27 cellular contexts compared by ENCODE assay signal in the genomic region with DNA sequence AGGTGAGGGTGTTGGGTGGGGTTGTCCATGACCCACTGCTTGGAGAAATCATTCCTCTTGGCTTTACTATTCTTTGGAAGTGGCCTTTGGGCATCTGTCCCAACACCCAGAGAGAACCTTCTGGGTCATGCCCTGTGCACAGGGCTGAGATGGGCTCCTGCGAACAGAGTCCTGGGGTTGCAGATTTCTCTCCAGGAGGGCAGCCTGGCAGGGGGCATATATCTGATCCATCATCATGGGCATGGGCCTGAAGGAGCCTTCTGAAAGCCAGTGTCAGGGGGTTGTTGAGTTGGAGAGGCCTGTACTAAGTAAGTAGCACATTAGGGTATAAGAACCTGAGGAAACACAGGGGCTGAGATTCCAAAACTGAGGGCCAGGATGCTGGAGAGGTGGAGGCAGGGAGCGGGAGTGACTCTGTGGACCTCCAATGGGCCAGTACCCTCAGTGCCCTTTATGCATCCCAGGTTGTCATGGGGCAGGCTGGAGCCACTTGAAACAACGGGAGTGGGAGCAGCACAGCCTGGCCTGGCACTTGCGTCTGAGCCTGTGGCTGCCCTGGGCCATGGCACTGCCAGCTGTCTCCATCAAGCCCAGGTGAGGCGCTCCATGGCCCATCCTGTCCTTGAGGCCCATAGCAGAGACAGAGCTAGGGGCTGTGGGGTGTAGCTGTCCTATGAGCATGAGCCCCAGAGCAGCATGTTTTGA.
"Had no signal": no experiment of that assay in that cellular context is flagged by ENCODE, and none has a peak within 500 bp of the region (broad histone marks: within the 10 kb centered on the region; RNA-seq: fewer than 3 reads in every experiment).

No MANE protein-coding gene starts in this region.

- H3K36me3 ChIP-seq: ascending aorta, esophagus muscularis mucosa, gastroesophageal sphincter, heart left ventricle, neural progenitor cell, thyroid gland, uterus had no signal

- H3K27me3 ChIP-seq: ascending aorta, esophagus muscularis mucosa, gastroesophageal sphincter, heart left ventricle, neural progenitor cell, thyroid gland, uterus had no signal

- H3K36me3 Mint-ChIP-seq: naive thymus-derived CD4-positive, alpha-beta T cell; neural progenitor cell had no signal

- FAIRE-seq: endothelial cell of umbilical vein had no signal

- H3K9me3 Mint-ChIP-seq: activated CD4-positive, alpha-beta T cell treated with anti-CD3 and anti-CD28 coated beads, Interleukin-2, amount 10 ng/mL, durations not matched to agents 7 days and 5 days; activated naive CD8-positive, alpha-beta T cell treated with anti-CD3 and anti-CD28 coated beads, Interleukin-2, amount 50 U/mL, for 24 hours; activated T-cell treated with anti-CD3 and anti-CD28 coated beads, Interleukin-2, amount 50 U/mL, for 72 hours; naive thymus-derived CD4-positive, alpha-beta T cell; neural progenitor cell had no signal

- H2AFZ ChIP-seq: neural progenitor cell had no signal

- ATAC-seq: activated CD4-positive, CD25-positive, alpha-beta regulatory T cell treated with anti-CD3 and anti-CD28 coated beads, Interleukin-2, amount 50 U/mL, for 24 hours; activated CD8-positive, alpha-beta T cell treated with anti-CD3 and anti-CD28 coated beads, Interleukin-2, amount 10 ng/mL, durations not matched to agents 7 days and 5 days; activated naive CD8-positive, alpha-beta T cell treated with anti-CD3 and anti-CD28 coated beads, Interleukin-2, amount 50 U/mL, for 24 hours; activated T-cell treated with anti-CD3 and anti-CD28 coated beads, Interleukin-2, amount 50 U/mL, for 72 hours; gastroesophageal sphincter; heart left ventricle; left ventricle myocardium superior; naive thymus-derived CD4-positive, alpha-beta T cell; psoas muscle; right cardiac atrium had no signal

- H3K4me3 Mint-ChIP-seq: activated CD4-positive, alpha-beta T cell treated with anti-CD3 and anti-CD28 coated beads, Interleukin-2, amount 10 ng/mL, durations not matched to agents 7 days and 5 days; activated CD8-positive, alpha-beta T cell treated with anti-CD3 and anti-CD28 coated beads, Interleukin-2, amount 10 ng/mL, durations not matched to agents 7 days and 5 days; activated naive CD8-positive, alpha-beta T cell treated with anti-CD3 and anti-CD28 coated beads, Interleukin-2, amount 50 U/mL, for 24 hours; activated T-cell treated with anti-CD3 and anti-CD28 coated beads, Interleukin-2, amount 50 U/mL, for 72 hours; naive thymus-derived CD4-positive, alpha-beta T cell; neural progenitor cell had no signal

- H3K27ac Mint-ChIP-seq: activated CD4-positive, alpha-beta T cell treated with anti-CD3 and anti-CD28 coated beads, Interleukin-2, amount 10 ng/mL, durations not matched to agents 7 days and 5 days; activated CD8-positive, alpha-beta T cell treated with anti-CD3 and anti-CD28 coated beads, Interleukin-2, amount 10 ng/mL, durations not matched to agents 7 days and 5 days; activated naive CD8-positive, alpha-beta T cell treated with anti-CD3 and anti-CD28 coated beads, Interleukin-2, amount 50 U/mL, for 24 hours; activated T-cell treated with anti-CD3 and anti-CD28 coated beads, Interleukin-2, amount 50 U/mL, for 72 hours; naive thymus-derived CD4-positive, alpha-beta T cell had no signal

- H3K4me3 ChIP-seq: ascending aorta, esophagus muscularis mucosa, gastroesophageal sphincter, heart left ventricle, neural progenitor cell, psoas muscle, thyroid gland, uterus had no signal

- DNase-seq: activated CD4-positive, alpha-beta T cell treated with anti-CD3 and anti-CD28 coated beads, Interleukin-2, amount 10 ng/mL, durations not matched to agents 7 days and 5 days; activated CD8-positive, alpha-beta memory T cell treated with anti-CD3 and anti-CD28 coated beads, Interleukin-2, amount 50 U/mL, for 4 hours; activated CD8-positive, alpha-beta T cell treated with anti-CD3 and anti-CD28 coated beads, Interleukin-2, amount 10 ng/mL, durations not matched to agents 7 days and 5 days; activated naive CD8-positive, alpha-beta T cell treated with anti-CD3 and anti-CD28 coated beads, Interleukin-2, amount 50 U/mL, for 24 hours; activated T-cell treated with anti-CD3 and anti-CD28 coated beads, Interleukin-2, amount 50 U/mL, for 72 hours; cortex of kidney; effector CD8-positive, alpha-beta T cell; heart left ventricle; left ventricle myocardium superior; mesenchymal stem cell; naive thymus-derived CD4-positive, alpha-beta T cell; psoas muscle; right cardiac atrium; stimulated activated CD4-positive, alpha-beta T cell treated with anti-CD3 and anti-CD28 coated beads, Interleukin-12 subunit alpha, Interleukin-12 subunit beta, amount 100 ng/mL, for 4 hours; stimulated activated CD4-positive, alpha-beta T cell treated with anti-CD3 and anti-CD28 coated beads, Interleukin-1b, Interleukin-23, amount 100 ng/mL, for 48 hours; stimulated activated CD8-positive, alpha-beta memory T cell treated with anti-CD3 and anti-CD28 coated beads, Interleukin-4, amount 100 ng/mL, for 48 hours; stimulated activated naive CD4-positive, alpha-beta T cell; T-helper 1 cell; T-helper 9 cell; thyroid gland; uterus had no signal

- H3K4me1 Mint-ChIP-seq: activated CD4-positive, alpha-beta T cell treated with anti-CD3 and anti-CD28 coated beads, Interleukin-2, amount 10 ng/mL, durations not matched to agents 7 days and 5 days; activated naive CD8-positive, alpha-beta T cell treated with anti-CD3 and anti-CD28 coated beads, Interleukin-2, amount 50 U/mL, for 24 hours; naive thymus-derived CD4-positive, alpha-beta T cell had no signal

- H3K27me3 Mint-ChIP-seq: activated CD4-positive, alpha-beta T cell treated with anti-CD3 and anti-CD28 coated beads, Interleukin-2, amount 10 ng/mL, durations not matched to agents 7 days and 5 days had no signal

- H3K9ac ChIP-seq: neural progenitor cell had no signal

- H3K27ac ChIP-seq: ascending aorta, esophagus muscularis mucosa, gastroesophageal sphincter, heart left ventricle, neural progenitor cell, psoas muscle, uterus had no signal

- H3K4me1 ChIP-seq: ascending aorta, esophagus muscularis mucosa, gastroesophageal sphincter, heart left ventricle, psoas muscle, uterus had no signal

- H3K9me3 ChIP-seq: ascending aorta, esophagus muscularis mucosa, gastroesophageal sphincter, heart left ventricle, psoas muscle, thyroid gland, uterus had no signal

- H3K4me2 ChIP-seq: neural progenitor cell had no signal
